Comparison of ENCODE assay signal across 11 cellular contexts in genomic region chr1:167276969-167277368, GRCh38. TPM values are rescaled to one million over a fixed set of nuclear protein-coding genes. Genes with fewer than 3 reads are reported as not detected.
DNase-seq lines count a peak whose midpoint lies in the region; ATAC-seq, FAIRE-seq and TF ChIP-seq lines count a peak whose summit lies in the region.
"Had no signal": no experiment of that assay in that cellular context is flagged by ENCODE, and none has a peak within 500 bp of the region (broad histone marks: within the 10 kb centered on the region; RNA-seq: fewer than 3 reads in every experiment).

No MANE protein-coding gene starts in this region.

- no peak for TF ChIP-seq CTCF in smooth muscle cell (IDR thresholded peaks at IDR 0.05; ENCODE audit: borderline replicate concordance, insufficient read depth, poor library complexity, severe bottlenecking)

- no peaks in the 10 kb centered on the region for H3F3A ChIP-seq in smooth muscle cell (ENCODE audit: low read depth)

- peaks cover 1% of the 10 kb centered on the region for H3K9me3 Mint-ChIP-seq in activated naive CD8-positive, alpha-beta T cell treated with anti-CD3 and anti-CD28 coated beads for 36 hours

- ATAC-seq in GM21360 (IDR thresholded peaks at IDR 0.05; ENCODE audit: unreplicated experiment) (peak; percentile 78), HG03039 (IDR thresholded peaks at IDR 0.05; ENCODE audit: unreplicated experiment) (peak; percentile 58)

- no peaks in the 10 kb centered on the region for H3K36me3 ChIP-seq in effector memory CD4-positive, alpha-beta T cell (ENCODE audit: control insufficient read depth, insufficient read depth, low read length)
- no peaks in the 10 kb centered on the region for H3K36me3 ChIP-seq in smooth muscle cell (ENCODE audit: low read depth)

- H4K20me1 ChIP-seq in smooth muscle cell (ENCODE audit: low read depth) = peaks cover 96% of the 10 kb centered on the region

- no peak overlapping the region for H3K4me2 ChIP-seq in smooth muscle cell

- H3K27me3 Mint-ChIP-seq in activated naive CD8-positive, alpha-beta T cell treated with anti-CD3 and anti-CD28 coated beads for 36 hours = no peaks in the 10 kb centered on the region
- H3K27me3 Mint-ChIP-seq: activated naive CD8-positive, alpha-beta T cell had no signal

- DNase-seq in GM18507 (ENCODE audit: extremely low spot score, insufficient read length, low read depth) (no peak), germinal center (ENCODE audit: low spot score) (no peak), posterior vena cava (ENCODE audit: low spot score) (no peak), smooth muscle cell (lab: John Stamatoyannopoulos, UW; ENCODE audit: unreplicated experiment) (no peak)
- peak; percentile 9 for DNase-seq in activated naive CD8-positive, alpha-beta T cell treated with anti-CD3 and anti-CD28 coated beads for 36 hours
- DNase-seq in effector memory CD4-positive, alpha-beta T cell = no peak
- DNase-seq: activated CD4-positive, CD25-positive, alpha-beta regulatory T cell treated with anti-CD3 and anti-CD28 coated beads, Interleukin-2, amount 50 U/mL, for 72 hours; C1 segment of cervical spinal cord had no signal

- no peak overlapping the region for H2AFZ ChIP-seq in smooth muscle cell (ENCODE audit: low read depth)

- H3K4me3 ChIP-seq in effector memory CD4-positive, alpha-beta T cell (ENCODE audit: insufficient read depth, low read depth, low read length, poor library complexity, severe bottlenecking) = no peak overlapping the region
- H3K4me3 ChIP-seq in smooth muscle cell = no peak overlapping the region

- H3K4me1 Mint-ChIP-seq in activated naive CD8-positive, alpha-beta T cell treated with anti-CD3 and anti-CD28 coated beads for 36 hours = peaks cover 48% of the 10 kb centered on the region

- H3K27me3 ChIP-seq in effector memory CD4-positive, alpha-beta T cell (replicated peaks; ENCODE audit: control insufficient read depth, insufficient read depth, low read length, poor library complexity, severe bottlenecking) = no peaks in the 10 kb centered on the region
- H3K27me3 ChIP-seq in smooth muscle cell (ENCODE audit: low read depth) = no peaks in the 10 kb centered on the region

- H3K27ac Mint-ChIP-seq in activated naive CD8-positive, alpha-beta T cell treated with anti-CD3 and anti-CD28 coated beads for 36 hours = no peak overlapping the region

- intact Hi-C loops in posterior vena cava (cut with DNase I) = no loop called here

- H3K4me3 Mint-ChIP-seq in activated naive CD8-positive, alpha-beta T cell treated with anti-CD3 and anti-CD28 coated beads for 36 hours = no peak overlapping the region
- H3K4me3 Mint-ChIP-seq: activated naive CD8-positive, alpha-beta T cell had no signal

- 99% methylated on average over 3 of the region's 3 CpGs for WGBS in smooth muscle cell (ENCODE audit: low lambda C conversion rate)

- no peaks in the 10 kb centered on the region for H3K9me3 ChIP-seq in effector memory CD4-positive, alpha-beta T cell (ENCODE audit: control insufficient read depth, low read length)
- H3K9me3 ChIP-seq in smooth muscle cell (replicated peaks; ENCODE audit: low read depth) = no peaks in the 10 kb centered on the region

- no peak overlapping the region for H3K27ac ChIP-seq in effector memory CD4-positive, alpha-beta T cell (ENCODE audit: insufficient read depth, low read length, poor library complexity, severe bottlenecking)
- H3K27ac ChIP-seq in smooth muscle cell (ENCODE audit: low read depth) = no peak overlapping the region

- H3K36me3 Mint-ChIP-seq in activated naive CD8-positive, alpha-beta T cell treated with anti-CD3 and anti-CD28 coated beads for 36 hours = peaks cover 6% of the 10 kb centered on the region

- no peak overlapping the region for H3K9ac ChIP-seq in smooth muscle cell (ENCODE audit: low read depth)

- FAIRE-seq in GM18507 (lab: Jason Lieb, UNC) = peak; percentile 91

- H3K79me2 ChIP-seq in smooth muscle cell (ENCODE audit: low read depth) = peaks cover 51% of the 10 kb centered on the region

- no peaks in the 10 kb centered on the region for H3K4me1 ChIP-seq in effector memory CD4-positive, alpha-beta T cell (ENCODE audit: control insufficient read depth, insufficient read depth, low read length, poor library complexity, severe bottlenecking)
- H3K4me1 ChIP-seq in smooth muscle cell (ENCODE audit: low read depth) = peaks cover 9% of the 10 kb centered on the region

RNA-seq across cellular contexts. Expression of gene POU2F1, which starts 56.3 kb away (rescaled TPM):
- total RNA-seq in activated naive CD8-positive, alpha-beta T cell treated with anti-CD3 and anti-CD28 coated beads for 36 hours = 10 to 100 TPM; 13.5 to 17.3 TPM
- 10 to 100 TPM; 19.2 to 21.1 TPM for total RNA-seq in posterior vena cava
- 13.0 and 15.6 TPM in 2 replicates for total RNA-seq in smooth muscle cell
- polyA plus RNA-seq in smooth muscle cell = 5.3 and 9.1 TPM in 2 replicates
